Comparison of ENCODE assay signal across 10 cellular contexts in the genomic region with DNA sequence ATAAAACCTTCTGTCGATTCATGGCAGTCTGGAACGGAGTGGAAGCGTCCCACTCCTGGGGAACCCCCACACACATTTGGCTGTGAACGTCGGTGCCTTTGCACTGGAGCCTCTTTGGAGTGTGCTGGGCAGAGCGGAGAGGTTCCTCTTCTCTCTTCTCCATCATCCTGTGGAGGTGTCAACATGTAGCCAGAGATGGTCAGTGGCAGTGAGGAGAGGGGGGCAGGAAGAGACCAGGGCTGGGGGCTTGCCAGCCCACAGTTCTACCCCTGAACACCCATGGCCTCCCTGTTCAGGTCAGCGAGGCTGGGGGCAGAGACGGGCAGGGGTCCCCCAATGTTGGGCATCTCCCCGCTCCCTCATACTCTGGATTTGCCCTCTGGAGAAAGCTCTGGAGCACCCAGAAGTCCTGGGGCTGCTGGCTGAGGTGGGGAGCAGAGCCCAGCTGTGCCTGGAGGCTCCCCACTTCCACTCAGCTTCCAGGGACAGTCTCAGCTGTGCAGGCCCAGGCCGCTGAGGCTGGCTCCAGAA.
DNase-seq lines count a peak whose midpoint lies in the region; ATAC-seq and TF ChIP-seq lines count a peak whose summit lies in the region.
"Had no signal": no experiment of that assay in that cellular context is flagged by ENCODE, and none has a peak within 500 bp of the region (broad histone marks: within the 10 kb centered on the region; RNA-seq: fewer than 3 reads in every experiment).

No MANE protein-coding gene starts in this region.

- no peaks in the 10 kb centered on the region for H3K36me3 ChIP-seq in right atrium auricular region

- peaks cover 31% of the 10 kb centered on the region for H3K4me1 Mint-ChIP-seq in T-helper 17 cell
- peaks cover 59% of the 10 kb centered on the region for H3K4me1 Mint-ChIP-seq in stimulated activated effector memory CD8-positive, alpha-beta T cell treated with anti-CD3 and anti-CD28 coated beads, Interleukin-12 subunit alpha, Interleukin-12 subunit beta, amount 100 ng/mL, for 72 hours

- H3K4me3 Mint-ChIP-seq in T-helper 17 cell: peak overlapping the region; percentile 71
- H3K4me3 Mint-ChIP-seq in stimulated activated effector memory CD8-positive, alpha-beta T cell treated with anti-CD3 and anti-CD28 coated beads, Interleukin-12 subunit alpha, Interleukin-12 subunit beta, amount 100 ng/mL, for 72 hours: peak overlapping the region; percentile 47

- H3K9me3 ChIP-seq in T-helper 17 cell (ENCODE audit: control insufficient read depth, low read length, poor library complexity, severe bottlenecking) (no peaks in the 10 kb centered on the region), right atrium auricular region (no peaks in the 10 kb centered on the region)
- H3K9me3 ChIP-seq: mucosa of descending colon had no signal

- peak; percentile 27 for DNase-seq in D341Med (ENCODE audit: low spot score)
- DNase-seq in T-helper 17 cell: no peak
- no peak for DNase-seq in right atrium auricular region (ENCODE audit: low spot score)
- DNase-seq in stimulated activated effector memory CD8-positive, alpha-beta T cell treated with anti-CD3 and anti-CD28 coated beads, Interleukin-12 subunit alpha, Interleukin-12 subunit beta, amount 100 ng/mL, for 72 hours (ENCODE audit: low spot score in 2 of 2): no peak
- no peak for DNase-seq in NCI-H187 treated with DMSO at 0.1 percent for 48 hours (lab: John Stamatoyannopoulos, UW)
- no peak for DNase-seq in H4 (ENCODE audit: low spot score)
- DNase-seq in UCSD-AML1 (lab: John Stamatoyannopoulos, UW; ENCODE audit: unreplicated experiment): no peak
- DNase-seq: stimulated activated naive CD4-positive, alpha-beta T cell treated with Interleukin-2 at 50 U/mL for 16 hours had no signal

- no peaks in the 10 kb centered on the region for H3K9me3 Mint-ChIP-seq in stimulated activated effector memory CD8-positive, alpha-beta T cell treated with anti-CD3 and anti-CD28 coated beads, Interleukin-12 subunit alpha, Interleukin-12 subunit beta, amount 100 ng/mL, for 72 hours

- no peak for TF ChIP-seq CTCF in right atrium auricular region (IDR thresholded peaks at IDR 0.05)

- no peaks in the 10 kb centered on the region for H3K27me3 ChIP-seq in right atrium auricular region

- H3K4me1 ChIP-seq in right atrium auricular region: peaks cover 0 to 35% of the 10 kb centered on the region in 2 donors

- H3K4me3 ChIP-seq in right atrium auricular region: no peak overlapping the region
- H3K4me3 ChIP-seq: mucosa of descending colon had no signal

- ATAC-seq in T-helper 17 cell (peak; percentile 62), HG02973 (IDR thresholded peaks at IDR 0.05; ENCODE audit: unreplicated experiment) (no peak)
- no peak for ATAC-seq in stimulated activated effector memory CD8-positive, alpha-beta T cell treated with anti-CD3 and anti-CD28 coated beads, Interleukin-12 subunit alpha, Interleukin-12 subunit beta, amount 100 ng/mL, for 72 hours
- ATAC-seq: mucosa of descending colon had no signal

- H3K36me3 Mint-ChIP-seq in T-helper 17 cell (ENCODE audit: low read depth): no peaks in the 10 kb centered on the region
- peaks cover 4% of the 10 kb centered on the region for H3K36me3 Mint-ChIP-seq in stimulated activated effector memory CD8-positive, alpha-beta T cell treated with anti-CD3 and anti-CD28 coated beads, Interleukin-12 subunit alpha, Interleukin-12 subunit beta, amount 100 ng/mL, for 72 hours

- H3K27me3 Mint-ChIP-seq in T-helper 17 cell: no peaks in the 10 kb centered on the region

- H3K27ac Mint-ChIP-seq in T-helper 17 cell: peak overlapping the region; percentile 88
- peak overlapping the region; percentile 81 for H3K27ac Mint-ChIP-seq in stimulated activated effector memory CD8-positive, alpha-beta T cell treated with anti-CD3 and anti-CD28 coated beads, Interleukin-12 subunit alpha, Interleukin-12 subunit beta, amount 100 ng/mL, for 72 hours

- peak overlapping the region; percentile 64 to 73 for H3K27ac ChIP-seq in right atrium auricular region
